Comparison of ENCODE assay signal across 8 cellular contexts in genomic region chr12:104456950-104457745, GRCh38.
DNase-seq lines count a peak whose midpoint lies in the region; ATAC-seq lines count a peak whose summit lies in the region.

No MANE protein-coding gene starts in this region.

- peak overlapping the region; percentile 91 to 97 for H3K27ac Mint-ChIP-seq in effector memory CD8-positive, alpha-beta T cell

- H3K9me3 Mint-ChIP-seq in effector memory CD8-positive, alpha-beta T cell = no peaks in the 10 kb centered on the region

- no peaks in the 10 kb centered on the region for H3K27me3 Mint-ChIP-seq in effector memory CD8-positive, alpha-beta T cell

- peaks cover 28 to 30% of the 10 kb centered on the region in 2 donors for H3K4me1 Mint-ChIP-seq in effector memory CD8-positive, alpha-beta T cell (ENCODE audit: low read depth in 2 of 2)

- peak in 11 of 14 donors; percentile 19 to 69 (median 54) for DNase-seq in C1 segment of cervical spinal cord (lab: John Stamatoyannopoulos, UW)
- peak; percentile 43 to 83 for DNase-seq in NCI-H524 (lab: John Stamatoyannopoulos, UW)
- peak; percentile 62 to 72 for DNase-seq in activated CD4-positive, alpha-beta T cell treated with anti-CD3 and anti-CD28 coated beads, Interleukin-2, amount 50 U/mL, for 48 hours
- DNase-seq in effector memory CD8-positive, alpha-beta T cell = peak in 2 of 3 experiments; percentile 35 to 46
- DNase-seq in medulla oblongata (ENCODE audit: extremely low spot score) = peak; percentile 72
- peak; percentile 73 for DNase-seq in stimulated activated CD8-positive, alpha-beta memory T cell treated with anti-CD3 and anti-CD28 coated beads, Interleukin-4, amount 100 ng/mL, for 48 hours

- peak; percentile 31 for ATAC-seq in GM19025 (IDR thresholded peaks at IDR 0.05; ENCODE audit: low read depth, unreplicated experiment)
- peak; percentile 32 for ATAC-seq in HG03175 (IDR thresholded peaks at IDR 0.05; ENCODE audit: unreplicated experiment)
- peak; percentile 21 for ATAC-seq in effector memory CD8-positive, alpha-beta T cell (replicated peaks)

- peak overlapping the region; percentile 93 to 100 for H3K4me3 Mint-ChIP-seq in effector memory CD8-positive, alpha-beta T cell

- H3K36me3 Mint-ChIP-seq in effector memory CD8-positive, alpha-beta T cell (ENCODE audit: insufficient read depth) = peaks cover 35% of the 10 kb centered on the region

Comparison
In these comparisons a context has a peak if more than half of its experiments do, and no peak if none do; other contexts are left out.
1. Peak in every context shown above with its lines: DNase-seq and ATAC-seq.